17 cellular contexts compared by ENCODE assay signal in the genomic region with DNA sequence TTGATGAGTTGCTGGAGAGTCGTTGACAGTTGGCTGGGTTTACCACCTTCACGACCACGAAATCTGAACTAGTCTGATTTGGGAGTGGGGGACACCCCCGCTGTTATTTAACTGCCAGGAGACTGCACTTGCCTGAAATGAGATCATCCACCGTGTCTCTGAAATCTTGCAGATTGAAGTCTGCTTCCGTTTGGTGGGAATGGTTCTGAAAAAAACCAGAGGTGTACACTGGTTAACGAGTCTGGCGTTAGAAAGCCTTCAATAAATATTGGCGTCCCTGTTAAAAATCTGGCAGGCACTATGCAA. TPM values are rescaled to one million over a fixed set of nuclear protein-coding genes. Genes with fewer than 3 reads are reported as not detected.
DNase-seq lines count a peak whose midpoint lies in the region; ATAC-seq and TF ChIP-seq lines count a peak whose summit lies in the region.
"Had no signal": no experiment of that assay in that cellular context is flagged by ENCODE, and none has a peak within 500 bp of the region (broad histone marks: within the 10 kb centered on the region; RNA-seq: fewer than 3 reads in every experiment).

No MANE protein-coding gene starts in this region.

- H3K4me3 ChIP-seq in cardiac muscle cell (peak overlapping the region; percentile 14), heart left ventricle (no peak overlapping the region), adrenal gland (no peak overlapping the region)
- H3K4me3 ChIP-seq: ascending aorta, HAP-1, K562, pancreas had no signal

- H3K9me3 Mint-ChIP-seq in activated T-helper 17 cell treated with anti-CD3 and anti-CD28 coated beads, Interleukin-2, amount 50 U/mL, for 72 hours = no peaks in the 10 kb centered on the region
- peaks cover 0 to 9% (median 0%) of the 10 kb centered on the region in 7 donors for H3K9me3 Mint-ChIP-seq in naive B cell
- H3K9me3 Mint-ChIP-seq: dendritic cell treated with granulocyte-macrophage colony-stimulating factor and Interleukin-4, amounts not matched to agents 40 ng/mL and 50 ng/mL, for 4 days had no signal

- ATAC-seq in heart left ventricle (no peak), naive B cell (ENCODE audit: low read depth in 2 of 2) (no peak)
- ATAC-seq in activated T-helper 17 cell treated with anti-CD3 and anti-CD28 coated beads, Interleukin-2, amount 50 U/mL, for 72 hours (replicated peaks) = no peak
- ATAC-seq: K562, pancreas had no signal

- TF ChIP-seq POLR2A in heart left ventricle (IDR thresholded peaks at IDR 0.05) (no peak), adrenal gland (IDR thresholded peaks at IDR 0.05) (no peak)

- H3K27me3 Mint-ChIP-seq in activated T-helper 17 cell treated with anti-CD3 and anti-CD28 coated beads, Interleukin-2, amount 50 U/mL, for 72 hours = peaks cover 70% of the 10 kb centered on the region
- peaks cover 78 to 88% (median 79%) of the 10 kb centered on the region in 3 donors for H3K27me3 Mint-ChIP-seq in naive B cell

- intact Hi-C loops in heart left ventricle (cut with DNase I) = loop anchor here in 1 of 10 donors (10.0 kb wide), 1 partner anchor 48 kb away; a partner anchor contains a TSS
- intact Hi-C loops in adrenal gland (cut with DNase I) = loop anchor here in 1 of 2 donors (10.0 kb wide), 1 partner anchor 48 kb away; a partner anchor contains a TSS

- TF ChIP-seq CTCF in cardiac muscle cell (IDR thresholded peaks at IDR 0.05; ENCODE audit: low read depth, low read length) (no peak), heart left ventricle (IDR thresholded peaks at IDR 0.05) (no peak), adrenal gland (IDR thresholded peaks at IDR 0.05) (no peak)

- peaks cover 11% of the 10 kb centered on the region for H3K4me1 Mint-ChIP-seq in activated T-helper 17 cell treated with anti-CD3 and anti-CD28 coated beads, Interleukin-2, amount 50 U/mL, for 72 hours
- peaks cover 26 to 48% (median 44%) of the 10 kb centered on the region in 3 donors for H3K4me1 Mint-ChIP-seq in naive B cell

- H3K36me3 Mint-ChIP-seq in activated T-helper 17 cell treated with anti-CD3 and anti-CD28 coated beads, Interleukin-2, amount 50 U/mL, for 72 hours (ENCODE audit: low read depth) = peaks cover 3% of the 10 kb centered on the region
- no peaks in the 10 kb centered on the region for H3K36me3 Mint-ChIP-seq in naive B cell

- H3K27ac ChIP-seq in cardiac muscle cell (no peak overlapping the region), heart left ventricle (no peak overlapping the region), adrenal gland (no peak overlapping the region)
- H3K27ac ChIP-seq: ascending aorta, pancreas had no signal

- no peak overlapping the region for H3K27ac Mint-ChIP-seq in activated T-helper 17 cell treated with anti-CD3 and anti-CD28 coated beads, Interleukin-2, amount 50 U/mL, for 72 hours
- peak overlapping the region in 1 of 6 donors; percentile 70 for H3K27ac Mint-ChIP-seq in naive B cell
- H3K27ac Mint-ChIP-seq: dendritic cell treated with granulocyte-macrophage colony-stimulating factor and Interleukin-4, amounts not matched to agents 40 ng/mL and 50 ng/mL, for 4 days had no signal

- H3K36me3 ChIP-seq in cardiac muscle cell = no peaks in the 10 kb centered on the region
- no peaks in the 10 kb centered on the region for H3K36me3 ChIP-seq in heart left ventricle
- H3K36me3 ChIP-seq in adrenal gland (replicated peaks in 1 of 2) = no peaks in the 10 kb centered on the region
- H3K36me3 ChIP-seq: ascending aorta, pancreas had no signal

- peak overlapping the region; percentile 38 for H3K4me3 Mint-ChIP-seq in activated T-helper 17 cell treated with anti-CD3 and anti-CD28 coated beads, Interleukin-2, amount 50 U/mL, for 72 hours
- H3K4me3 Mint-ChIP-seq in naive B cell = peak overlapping the region in 6 of 8 donors; percentile 23 to 80 (median 74)

- WGBS in heart left ventricle, 4 donors = 4 to 7% (median 5%) methylated on average over 8 to 9 of the region's 9 CpGs
- 13 to 42% (median 19%) methylated on average over 7 to 9 of the region's 9 CpGs for WGBS in adrenal gland, 4 donors

- H3K27me3 ChIP-seq in cardiac muscle cell = peaks cover 100% of the 10 kb centered on the region
- H3K27me3 ChIP-seq in heart left ventricle = peaks cover 63 to 100% (median 94%) of the 10 kb centered on the region in 9 donors
- peaks cover 81% of the 10 kb centered on the region for H3K27me3 ChIP-seq in adrenal gland
- H3K27me3 ChIP-seq: pancreas had no signal

- H3K9me3 ChIP-seq in cardiac muscle cell (ENCODE audit: low read depth) = no peaks in the 10 kb centered on the region
- H3K9me3 ChIP-seq in heart left ventricle = no peaks in the 10 kb centered on the region
- H3K9me3 ChIP-seq in adrenal gland (replicated peaks in 1 of 3) = no peaks in the 10 kb centered on the region
- H3K9me3 ChIP-seq: ascending aorta, HAP-1, pancreas had no signal

- no peaks in the 10 kb centered on the region for H3K4me1 ChIP-seq in cardiac muscle cell (ENCODE audit: low read depth)
- H3K4me1 ChIP-seq in heart left ventricle = peaks cover 0 to 40% (median 17%) of the 10 kb centered on the region in 12 donors
- H3K4me1 ChIP-seq in adrenal gland (replicated peaks in 1 of 2) = peaks cover 19 to 21% of the 10 kb centered on the region in 2 donors

- DNase-seq in cardiac muscle cell (ENCODE audit: low read depth in 1 of 2, low spot score in 1 of 2) = no peak
- no peak for DNase-seq in heart left ventricle
- no peak for DNase-seq in naive B cell
- DNase-seq in SW480 (ENCODE audit: low spot score) = no peak
- DNase-seq in adrenal gland = no peak
- no peak for DNase-seq in AG08395 (ENCODE audit: low spot score)
- no peak for DNase-seq in inferior parietal cortex (ENCODE audit: extremely low spot score)
- DNase-seq: mammary epithelial cell, NCI-H1105, NCI-H226 had no signal

RNA-seq across cellular contexts. Expression of a gene that starts 4.3 kb away (rescaled TPM):
- total RNA-seq in cardiac muscle cell (not detected in 2 replicates), heart left ventricle (not detected), adrenal gland (not detected)
- polyA plus RNA-seq in cardiac muscle cell (0.49 TPM in 1 of 2 replicates, not detected in the other), heart left ventricle (not detected), naive B cell (ENCODE audit: low read depth in 6 of 6) (not detected), adrenal gland (not detected)
- under 1 TPM in 1 of 2 donors, not detected in 1; 0.16 TPM for total RNA-seq in activated T-helper 17 cell treated with anti-CD3 and anti-CD28 coated beads, Interleukin-2, amount 50 U/mL, for 72 hours
- total RNA-seq: ascending aorta, fibroblast of lung had no signal
- polyA plus RNA-seq: fibroblast of lung had no signal

RNA-seq across cellular contexts. Expression of a gene that starts 10.6 kb away (rescaled TPM):
- total RNA-seq in cardiac muscle cell (0.14 and 0.51 TPM in 2 replicates), heart left ventricle (under 1 TPM in 2 of 9 donors, not detected in 7; 0.23 to 0.36 TPM), adrenal gland (1 to 10 TPM in 1 of 8 donors, under 1 TPM in 5, not detected in 2; 0.42 to 1.1 (median 0.65) TPM)
- polyA plus RNA-seq in cardiac muscle cell (0.12 and 0.72 TPM in 2 replicates), heart left ventricle (under 1 TPM in 1 of 2 donors, not detected in 1; 0.04 TPM), naive B cell (ENCODE audit: low read depth in 6 of 6) (not detected), adrenal gland (1 to 10 TPM in 1 of 3 donors, under 1 TPM in 1, not detected in 1; 0.81 to 1.1 TPM)
- not detected for total RNA-seq in activated T-helper 17 cell treated with anti-CD3 and anti-CD28 coated beads, Interleukin-2, amount 50 U/mL, for 72 hours
- total RNA-seq: fibroblast of lung had no signal

RNA-seq across cellular contexts. Expression of a gene that starts 49.8 kb away (rescaled TPM):
- total RNA-seq in cardiac muscle cell (0.32 and 0.45 TPM in 2 replicates), heart left ventricle (not detected), adrenal gland (not detected)
- polyA plus RNA-seq in cardiac muscle cell (0.39 and 0.89 TPM in 2 replicates), heart left ventricle (not detected), naive B cell (ENCODE audit: low read depth in 6 of 6) (not detected), adrenal gland (not detected)
- not detected for total RNA-seq in activated T-helper 17 cell treated with anti-CD3 and anti-CD28 coated beads, Interleukin-2, amount 50 U/mL, for 72 hours
- total RNA-seq: ascending aorta, K562, mammary epithelial cell, pancreas had no signal
- polyA plus RNA-seq: fibroblast of lung, pancreas had no signal
